13 cellular contexts compared by ENCODE assay signal in genomic region chr2:100137318-100137717, GRCh38.
"Had no signal": no experiment of that assay in that cellular context is flagged by ENCODE, and none has a peak within 500 bp of the region (broad histone marks: within the 10 kb centered on the region; RNA-seq: fewer than 3 reads in every experiment).

No MANE protein-coding gene starts in this region.

- H3K9me3 Mint-ChIP-seq: activated CD4-positive, alpha-beta memory T cell treated with anti-CD3 and anti-CD28 coated beads, Interleukin-2, amount 10 ng/mL, durations not matched to agents 7 days and 5 days; activated T-cell treated with anti-CD3 and anti-CD28 coated beads, Interleukin-2, amount 50 U/mL, for 24 hours; natural killer cell had no signal

- ATAC-seq: activated CD4-positive, alpha-beta T cell treated with anti-CD3 and anti-CD28 coated beads for 36 hours; esophagus mucosa; left ventricle myocardium superior; natural killer cell had no signal

- DNase-seq: activated CD4-positive, alpha-beta memory T cell treated with anti-CD3 and anti-CD28 coated beads, Interleukin-2, amount 10 ng/mL, durations not matched to agents 7 days and 5 days; activated CD4-positive, alpha-beta T cell treated with anti-CD3 and anti-CD28 coated beads for 36 hours; activated naive CD4-positive, alpha-beta T cell treated with anti-CD3 and anti-CD28 coated beads, Interleukin-2, amount 50 U/mL, for 16 hours; activated T-cell treated with anti-CD3 and anti-CD28 coated beads, Interleukin-2, amount 50 U/mL, for 24 hours; amniotic stem cell; hippocampal formation; left ventricle myocardium superior; mesenchymal stem cell; natural killer cell; stimulated activated naive CD4-positive, alpha-beta T cell; transverse colon had no signal

- H3K27me3 Mint-ChIP-seq: activated CD4-positive, alpha-beta T cell treated with anti-CD3 and anti-CD28 coated beads for 36 hours; activated T-cell treated with anti-CD3 and anti-CD28 coated beads, Interleukin-2, amount 50 U/mL, for 24 hours had no signal

- H3K36me3 Mint-ChIP-seq: natural killer cell had no signal

- H3K4me3 Mint-ChIP-seq: activated CD4-positive, alpha-beta memory T cell treated with anti-CD3 and anti-CD28 coated beads, Interleukin-2, amount 10 ng/mL, durations not matched to agents 7 days and 5 days; activated CD4-positive, alpha-beta T cell treated with anti-CD3 and anti-CD28 coated beads for 36 hours; activated T-cell treated with anti-CD3 and anti-CD28 coated beads, Interleukin-2, amount 50 U/mL, for 24 hours; natural killer cell had no signal

- H3K27me3 ChIP-seq: neutrophil, transverse colon had no signal

- H3K27ac Mint-ChIP-seq: activated CD4-positive, alpha-beta memory T cell treated with anti-CD3 and anti-CD28 coated beads, Interleukin-2, amount 10 ng/mL, durations not matched to agents 7 days and 5 days; activated CD4-positive, alpha-beta T cell treated with anti-CD3 and anti-CD28 coated beads for 36 hours; natural killer cell had no signal

- H3K4me3 ChIP-seq: transverse colon had no signal

- H3K36me3 ChIP-seq: neutrophil, transverse colon had no signal
